In genomic region chr15:90586948-90587347, GRCh38 we compare ENCODE assay signal across 31 cellular contexts. TPM values are rescaled to one million over a fixed set of nuclear protein-coding genes. Genes with fewer than 3 reads are reported as not detected.
DNase-seq lines count a peak whose midpoint lies in the region; ATAC-seq and TF ChIP-seq lines count a peak whose summit lies in the region.
"Had no signal": no experiment of that assay in that cellular context is flagged by ENCODE, and none has a peak within 500 bp of the region (broad histone marks: within the 10 kb centered on the region; RNA-seq: fewer than 3 reads in every experiment).

No MANE protein-coding gene starts in this region.

- no peak for TF ChIP-seq POLR2A in Peyer's patch (IDR thresholded peaks at IDR 0.05)

- peak overlapping the region; percentile 63 for H3K27ac Mint-ChIP-seq in activated T-cell treated with anti-CD3 and anti-CD28 coated beads, Interleukin-2, amount 50 U/mL, for 24 hours
- peak overlapping the region; percentile 48 for H3K27ac Mint-ChIP-seq in activated CD4-positive, alpha-beta memory T cell treated with anti-CD3 and anti-CD28 coated beads, Interleukin-2, amount 10 ng/mL, durations not matched to agents 7 days and 5 days
- H3K27ac Mint-ChIP-seq in naive thymus-derived CD8-positive, alpha-beta T cell = peak overlapping the region in 6 of 10 donors; percentile 12 to 76 (median 70)
- H3K27ac Mint-ChIP-seq: dendritic cell treated with granulocyte-macrophage colony-stimulating factor and Interleukin-4, amounts not matched to agents 40 ng/mL and 50 ng/mL, for 4 days; endodermal cell had no signal

- H3K36me3 Mint-ChIP-seq in activated T-cell treated with anti-CD3 and anti-CD28 coated beads, Interleukin-2, amount 50 U/mL, for 24 hours (ENCODE audit: low read depth) = peaks cover 44% of the 10 kb centered on the region
- peaks cover 63% of the 10 kb centered on the region for H3K36me3 Mint-ChIP-seq in activated CD4-positive, alpha-beta memory T cell treated with anti-CD3 and anti-CD28 coated beads, Interleukin-2, amount 10 ng/mL, durations not matched to agents 7 days and 5 days (ENCODE audit: low read depth)
- peaks cover 8 to 27% (median 12%) of the 10 kb centered on the region in 3 donors for H3K36me3 Mint-ChIP-seq in naive thymus-derived CD8-positive, alpha-beta T cell

- H3K27ac ChIP-seq in Peyer's patch = no peak overlapping the region
- H3K27ac ChIP-seq: A549, body of pancreas, left ventricle myocardium inferior, neutrophil, right atrium auricular region, stomach had no signal

- DNase-seq in activated T-cell treated with anti-CD3 and anti-CD28 coated beads, Interleukin-2, amount 50 U/mL, for 24 hours = no peak
- no peak for DNase-seq in activated T-cell treated with anti-CD3 and anti-CD28 coated beads, Interleukin-2, amount 50 U/mL, for 48 hours
- peak; percentile 8 to 36 for DNase-seq in NOMO-1 (lab: John Stamatoyannopoulos, UW; ENCODE audit: unreplicated experiment in 2 of 2)
- DNase-seq in activated CD4-positive, alpha-beta memory T cell treated with anti-CD3 and anti-CD28 coated beads, Interleukin-2, amount 10 ng/mL, durations not matched to agents 7 days and 5 days = no peak
- no peak for DNase-seq in naive thymus-derived CD8-positive, alpha-beta T cell
- DNase-seq in stimulated activated CD4-positive, alpha-beta T cell treated with anti-CD3 and anti-CD28 coated beads, Interleukin-4, amount 100 ng/mL, for 4 hours = no peak
- DNase-seq in Peyer's patch = no peak
- DNase-seq: activated gamma-delta T cell, AML-193, body of pancreas, DMS153, endodermal cell, islet precursor cell, KBM-7, left ventricle myocardium inferior, mesendoderm, MG63, NCI-H1417 treated with DMSO at 0.1 percent for 48 hours, NCI-H2081, NCI-H226, NCI-H526 treated with DMSO at 0.1 percent for 48 hours, posterior cingulate gyrus, small intestine, stomach had no signal

- H3K27me3 ChIP-seq in Peyer's patch = no peaks in the 10 kb centered on the region
- H3K27me3 ChIP-seq: body of pancreas, MG63, right atrium auricular region, stomach, tibial nerve had no signal

- H3K9me3 Mint-ChIP-seq in activated T-cell treated with anti-CD3 and anti-CD28 coated beads, Interleukin-2, amount 50 U/mL, for 24 hours = no peaks in the 10 kb centered on the region
- no peaks in the 10 kb centered on the region for H3K9me3 Mint-ChIP-seq in activated CD4-positive, alpha-beta memory T cell treated with anti-CD3 and anti-CD28 coated beads, Interleukin-2, amount 10 ng/mL, durations not matched to agents 7 days and 5 days
- H3K9me3 Mint-ChIP-seq in naive thymus-derived CD8-positive, alpha-beta T cell = no peaks in the 10 kb centered on the region
- H3K9me3 Mint-ChIP-seq: central memory CD8-positive, alpha-beta T cell; dendritic cell treated with granulocyte-macrophage colony-stimulating factor and Interleukin-4, amounts not matched to agents 40 ng/mL and 50 ng/mL, for 4 days; endodermal cell had no signal

- POLR2A ChIA-PET in activated CD4-positive, alpha-beta memory T cell treated with anti-CD3 and anti-CD28 coated beads, Interleukin-2, amount 10 ng/mL, durations not matched to agents 7 days and 5 days (lab: Charles Lee) = interaction anchor here (0.9 to 5.2 kb wide), 4 partner anchors 10 to 47 kb away, joined by 3 to 27 read pairs (median 6); no protein-coding TSS in a partner anchor
- POLR2A ChIA-PET in naive thymus-derived CD8-positive, alpha-beta T cell (lab: Charles Lee) = interaction anchor here (2.1 kb wide), 1 partner anchor 11 kb away, joined by 15 read pairs; no protein-coding TSS in a partner anchor

- H3K27me3 Mint-ChIP-seq in activated T-cell treated with anti-CD3 and anti-CD28 coated beads, Interleukin-2, amount 50 U/mL, for 24 hours = no peaks in the 10 kb centered on the region
- H3K27me3 Mint-ChIP-seq in activated CD4-positive, alpha-beta memory T cell treated with anti-CD3 and anti-CD28 coated beads, Interleukin-2, amount 10 ng/mL, durations not matched to agents 7 days and 5 days = no peaks in the 10 kb centered on the region
- no peaks in the 10 kb centered on the region for H3K27me3 Mint-ChIP-seq in naive thymus-derived CD8-positive, alpha-beta T cell
- H3K27me3 Mint-ChIP-seq: central memory CD8-positive, alpha-beta T cell; dendritic cell treated with granulocyte-macrophage colony-stimulating factor and Interleukin-4, amounts not matched to agents 40 ng/mL and 50 ng/mL, for 4 days had no signal

- H3K4me1 Mint-ChIP-seq in activated T-cell treated with anti-CD3 and anti-CD28 coated beads, Interleukin-2, amount 50 U/mL, for 24 hours (ENCODE audit: low read depth) = peaks cover 55% of the 10 kb centered on the region
- H3K4me1 Mint-ChIP-seq in activated CD4-positive, alpha-beta memory T cell treated with anti-CD3 and anti-CD28 coated beads, Interleukin-2, amount 10 ng/mL, durations not matched to agents 7 days and 5 days = peaks cover 41% of the 10 kb centered on the region
- peaks cover 23 to 72% (median 66%) of the 10 kb centered on the region in 4 donors for H3K4me1 Mint-ChIP-seq in naive thymus-derived CD8-positive, alpha-beta T cell

- no peak overlapping the region for H3K4me3 ChIP-seq in Peyer's patch
- H3K4me3 ChIP-seq: A549, body of pancreas, left ventricle myocardium inferior, MG63, right atrium auricular region, stomach, tibial nerve had no signal

- ATAC-seq in naive thymus-derived CD8-positive, alpha-beta T cell = no peak
- no peak for ATAC-seq in HG02885 (IDR thresholded peaks at IDR 0.05; ENCODE audit: poor library complexity, unreplicated experiment)
- ATAC-seq: A549, body of pancreas had no signal

- H3K4me3 Mint-ChIP-seq in activated T-cell treated with anti-CD3 and anti-CD28 coated beads, Interleukin-2, amount 50 U/mL, for 24 hours = no peak overlapping the region
- no peak overlapping the region for H3K4me3 Mint-ChIP-seq in activated CD4-positive, alpha-beta memory T cell treated with anti-CD3 and anti-CD28 coated beads, Interleukin-2, amount 10 ng/mL, durations not matched to agents 7 days and 5 days
- H3K4me3 Mint-ChIP-seq in naive thymus-derived CD8-positive, alpha-beta T cell = peak overlapping the region in 1 of 10 donors; percentile 5
- H3K4me3 Mint-ChIP-seq: central memory CD8-positive, alpha-beta T cell; dendritic cell treated with granulocyte-macrophage colony-stimulating factor and Interleukin-4, amounts not matched to agents 40 ng/mL and 50 ng/mL, for 4 days; endodermal cell had no signal

- H3K4me1 ChIP-seq in Peyer's patch = no peaks in the 10 kb centered on the region

- TF ChIP-seq CTCF in Peyer's patch (IDR thresholded peaks at IDR 0.05) = no peak

- no peaks in the 10 kb centered on the region for H3K9me3 ChIP-seq in Peyer's patch
- H3K9me3 ChIP-seq: A549, body of pancreas, left ventricle myocardium inferior, MG63, neutrophil, right atrium auricular region, stomach, tibial nerve had no signal

- CTCF ChIA-PET in activated CD4-positive, alpha-beta memory T cell treated with anti-CD3 and anti-CD28 coated beads, Interleukin-2, amount 10 ng/mL, durations not matched to agents 7 days and 5 days (lab: Charles Lee) = interaction anchor here (1.0 to 1.5 kb wide), 4 partner anchors 11 to 345 kb away, joined by 3 to 8 read pairs (median 4); partner anchors contain the start of gene HDDC3

- no peaks in the 10 kb centered on the region for H3K36me3 ChIP-seq in Peyer's patch
- H3K36me3 ChIP-seq: MG63, neutrophil, right atrium auricular region, tibial nerve had no signal

RNA-seq across cellular contexts. Expression of gene CRTC3, which starts 57.2 kb away (rescaled TPM):
- 10 to 100 TPM; 86.0 to 89.3 TPM for total RNA-seq in activated CD4-positive, alpha-beta memory T cell treated with anti-CD3 and anti-CD28 coated beads, Interleukin-2, amount 10 ng/mL, durations not matched to agents 7 days and 5 days
- total RNA-seq in naive thymus-derived CD8-positive, alpha-beta T cell = 100 to 1,000 TPM; 102 to 110 TPM
- polyA plus RNA-seq in naive thymus-derived CD8-positive, alpha-beta T cell = 10 to 100 TPM; 21.9 to 51.1 (median 33.5) TPM
- 10 to 100 TPM; 19.8 to 33.1 (median 25.9) TPM for total RNA-seq in Peyer's patch

Comparison
In these comparisons a context has a peak if more than half of its experiments do, and no peak if none do; other contexts are left out.
1. DNase-seq: peak in NOMO-1 (2 of 2); none in activated T-cell treated with anti-CD3 and anti-CD28 coated beads, Interleukin-2, amount 50 U/mL, for 24 hours (single experiment), activated T-cell treated with anti-CD3 and anti-CD28 coated beads, Interleukin-2, amount 50 U/mL, for 48 hours (0 of 2), activated CD4-positive, alpha-beta memory T cell treated with anti-CD3 and anti-CD28 coated beads, Interleukin-2, amount 10 ng/mL, durations not matched to agents 7 days and 5 days (single experiment), naive thymus-derived CD8-positive, alpha-beta T cell (0 of 10), stimulated activated CD4-positive, alpha-beta T cell treated with anti-CD3 and anti-CD28 coated beads, Interleukin-4, amount 100 ng/mL, for 4 hours (0 of 2) and Peyer's patch (0 of 3).
2. Peak in every context shown above with its lines, with median percentiles within 50 percentile points of each other: H3K27ac Mint-ChIP-seq.